Comparison of ENCODE assay signal across 1 cellular context in the genomic region with DNA sequence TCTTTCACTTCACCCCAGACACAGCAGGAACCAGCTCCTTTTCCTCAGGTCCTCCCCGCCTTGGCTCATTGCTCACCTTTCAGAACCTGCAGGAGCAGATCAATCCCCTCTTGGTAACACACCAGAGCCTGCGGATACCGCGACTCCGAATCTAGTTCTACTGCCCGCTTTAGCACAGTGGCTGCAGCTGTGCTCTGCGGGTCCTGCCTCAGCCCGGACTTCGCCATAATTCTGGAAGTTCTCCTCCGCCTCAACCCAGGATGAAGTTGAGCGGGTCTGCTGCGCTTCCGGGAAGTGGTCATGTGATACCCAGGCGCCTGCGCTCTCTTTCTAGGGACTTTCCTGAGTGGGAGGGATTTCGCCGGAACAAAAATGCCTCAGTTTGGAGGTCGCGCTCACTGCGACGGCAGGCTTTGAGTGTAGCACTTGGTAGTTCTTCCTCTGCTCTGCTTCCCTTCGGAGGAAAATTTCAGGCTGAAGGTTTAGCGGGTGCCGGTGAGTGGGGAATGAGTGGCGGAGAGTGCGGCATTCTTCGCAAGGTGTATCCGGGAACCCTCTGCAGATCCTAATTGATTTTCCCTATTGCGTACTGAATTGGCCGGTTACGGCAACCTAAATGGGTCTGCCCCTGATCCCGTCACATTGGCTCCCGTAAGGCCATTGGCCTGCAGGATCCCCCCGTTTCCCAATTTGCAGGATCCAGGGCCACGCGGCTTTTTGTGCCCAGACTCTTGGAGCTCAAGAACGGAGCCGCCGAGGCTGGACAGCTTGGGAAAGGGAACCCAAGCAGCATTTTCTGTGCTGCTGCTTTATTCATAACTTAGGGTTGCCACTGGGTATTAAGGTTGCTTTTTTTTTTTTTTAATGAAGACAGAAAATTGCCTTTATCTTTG.
A peak's percentile ranks its signal among the peaks of the same experiment; 100 is the strongest.
TF ChIP-seq lines count a peak whose summit lies in the region.

A gene (minus strand): TSS at position 304 of the 893 bp plus-strand sequence. CDS start 77 bp downstream, at position 227.
A gene (plus strand): TSS at position 430 of the 893 bp plus-strand sequence. CDS start 5,020 bp downstream, outside the sequence.

TF ChIP-seq in HepG2, 621 proteins besides CTCF, POLR2A, EP300 and RAD21 (continued from another document and continues in another):
- TF ChIP-seq, protein P1, sequence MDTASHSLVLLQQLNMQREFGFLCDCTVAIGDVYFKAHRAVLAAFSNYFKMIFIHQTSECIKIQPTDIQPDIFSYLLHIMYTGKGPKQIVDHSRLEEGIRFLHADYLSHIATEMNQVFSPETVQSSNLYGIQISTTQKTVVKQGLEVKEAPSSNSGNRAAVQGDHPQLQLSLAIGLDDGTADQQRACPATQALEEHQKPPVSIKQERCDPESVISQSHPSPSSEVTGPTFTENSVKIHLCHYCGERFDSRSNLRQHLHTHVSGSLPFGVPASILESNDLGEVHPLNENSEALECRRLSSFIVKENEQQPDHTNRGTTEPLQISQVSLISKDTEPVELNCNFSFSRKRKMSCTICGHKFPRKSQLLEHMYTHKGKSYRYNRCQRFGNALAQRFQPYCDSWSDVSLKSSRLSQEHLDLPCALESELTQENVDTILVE (CRISPR knock-in tag; IDR thresholded peaks at IDR 0.05) = peak; percentile 97
- peak; percentile 76 for TF ChIP-seq ZEB1 (IDR thresholded peaks at IDR 0.05; ENCODE audit: insufficient replicate concordance, low read depth)
- TF ChIP-seq HCFC1 (IDR thresholded peaks at IDR 0.05; ENCODE audit: low read depth, low read length) = peak; percentile 88
- TF ChIP-seq ARNT (IDR thresholded peaks at IDR 0.05) = no peak
- TF ChIP-seq, protein P2, sequence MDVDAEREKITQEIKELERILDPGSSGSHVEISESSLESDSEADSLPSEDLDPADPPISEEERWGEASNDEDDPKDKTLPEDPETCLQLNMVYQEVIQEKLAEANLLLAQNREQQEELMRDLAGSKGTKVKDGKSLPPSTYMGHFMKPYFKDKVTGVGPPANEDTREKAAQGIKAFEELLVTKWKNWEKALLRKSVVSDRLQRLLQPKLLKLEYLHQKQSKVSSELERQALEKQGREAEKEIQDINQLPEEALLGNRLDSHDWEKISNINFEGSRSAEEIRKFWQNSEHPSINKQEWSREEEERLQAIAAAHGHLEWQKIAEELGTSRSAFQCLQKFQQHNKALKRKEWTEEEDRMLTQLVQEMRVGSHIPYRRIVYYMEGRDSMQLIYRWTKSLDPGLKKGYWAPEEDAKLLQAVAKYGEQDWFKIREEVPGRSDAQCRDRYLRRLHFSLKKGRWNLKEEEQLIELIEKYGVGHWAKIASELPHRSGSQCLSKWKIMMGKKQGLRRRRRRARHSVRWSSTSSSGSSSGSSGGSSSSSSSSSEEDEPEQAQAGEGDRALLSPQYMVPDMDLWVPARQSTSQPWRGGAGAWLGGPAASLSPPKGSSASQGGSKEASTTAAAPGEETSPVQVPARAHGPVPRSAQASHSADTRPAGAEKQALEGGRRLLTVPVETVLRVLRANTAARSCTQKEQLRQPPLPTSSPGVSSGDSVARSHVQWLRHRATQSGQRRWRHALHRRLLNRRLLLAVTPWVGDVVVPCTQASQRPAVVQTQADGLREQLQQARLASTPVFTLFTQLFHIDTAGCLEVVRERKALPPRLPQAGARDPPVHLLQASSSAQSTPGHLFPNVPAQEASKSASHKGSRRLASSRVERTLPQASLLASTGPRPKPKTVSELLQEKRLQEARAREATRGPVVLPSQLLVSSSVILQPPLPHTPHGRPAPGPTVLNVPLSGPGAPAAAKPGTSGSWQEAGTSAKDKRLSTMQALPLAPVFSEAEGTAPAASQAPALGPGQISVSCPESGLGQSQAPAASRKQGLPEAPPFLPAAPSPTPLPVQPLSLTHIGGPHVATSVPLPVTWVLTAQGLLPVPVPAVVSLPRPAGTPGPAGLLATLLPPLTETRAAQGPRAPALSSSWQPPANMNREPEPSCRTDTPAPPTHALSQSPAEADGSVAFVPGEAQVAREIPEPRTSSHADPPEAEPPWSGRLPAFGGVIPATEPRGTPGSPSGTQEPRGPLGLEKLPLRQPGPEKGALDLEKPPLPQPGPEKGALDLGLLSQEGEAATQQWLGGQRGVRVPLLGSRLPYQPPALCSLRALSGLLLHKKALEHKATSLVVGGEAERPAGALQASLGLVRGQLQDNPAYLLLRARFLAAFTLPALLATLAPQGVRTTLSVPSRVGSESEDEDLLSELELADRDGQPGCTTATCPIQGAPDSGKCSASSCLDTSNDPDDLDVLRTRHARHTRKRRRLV (CRISPR knock-in tag; IDR thresholded peaks at IDR 0.05) = no peak
- peak; percentile 90 for TF ChIP-seq RXRB (CRISPR knock-in tag; IDR thresholded peaks at IDR 0.05; ENCODE audit: borderline replicate concordance)
- TF ChIP-seq NR2F1 (CRISPR knock-in tag; IDR thresholded peaks at IDR 0.05) = peak in 1 of 2 experiments; percentile 18; a peak in 1 of 4 replicates
- no peak for TF ChIP-seq MATR3 (CRISPR knock-in tag; IDR thresholded peaks at IDR 0.05)
- TF ChIP-seq, protein P3, sequence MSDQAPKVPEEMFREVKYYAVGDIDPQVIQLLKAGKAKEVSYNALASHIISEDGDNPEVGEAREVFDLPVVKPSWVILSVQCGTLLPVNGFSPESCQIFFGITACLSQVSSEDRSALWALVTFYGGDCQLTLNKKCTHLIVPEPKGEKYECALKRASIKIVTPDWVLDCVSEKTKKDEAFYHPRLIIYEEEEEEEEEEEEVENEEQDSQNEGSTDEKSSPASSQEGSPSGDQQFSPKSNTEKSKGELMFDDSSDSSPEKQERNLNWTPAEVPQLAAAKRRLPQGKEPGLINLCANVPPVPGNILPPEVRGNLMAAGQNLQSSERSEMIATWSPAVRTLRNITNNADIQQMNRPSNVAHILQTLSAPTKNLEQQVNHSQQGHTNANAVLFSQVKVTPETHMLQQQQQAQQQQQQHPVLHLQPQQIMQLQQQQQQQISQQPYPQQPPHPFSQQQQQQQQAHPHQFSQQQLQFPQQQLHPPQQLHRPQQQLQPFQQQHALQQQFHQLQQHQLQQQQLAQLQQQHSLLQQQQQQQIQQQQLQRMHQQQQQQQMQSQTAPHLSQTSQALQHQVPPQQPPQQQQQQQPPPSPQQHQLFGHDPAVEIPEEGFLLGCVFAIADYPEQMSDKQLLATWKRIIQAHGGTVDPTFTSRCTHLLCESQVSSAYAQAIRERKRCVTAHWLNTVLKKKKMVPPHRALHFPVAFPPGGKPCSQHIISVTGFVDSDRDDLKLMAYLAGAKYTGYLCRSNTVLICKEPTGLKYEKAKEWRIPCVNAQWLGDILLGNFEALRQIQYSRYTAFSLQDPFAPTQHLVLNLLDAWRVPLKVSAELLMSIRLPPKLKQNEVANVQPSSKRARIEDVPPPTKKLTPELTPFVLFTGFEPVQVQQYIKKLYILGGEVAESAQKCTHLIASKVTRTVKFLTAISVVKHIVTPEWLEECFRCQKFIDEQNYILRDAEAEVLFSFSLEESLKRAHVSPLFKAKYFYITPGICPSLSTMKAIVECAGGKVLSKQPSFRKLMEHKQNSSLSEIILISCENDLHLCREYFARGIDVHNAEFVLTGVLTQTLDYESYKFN (CRISPR knock-in tag; conservative IDR thresholded peaks at IDR 0.05) = peak; percentile 68
- TF ChIP-seq, protein P4, sequence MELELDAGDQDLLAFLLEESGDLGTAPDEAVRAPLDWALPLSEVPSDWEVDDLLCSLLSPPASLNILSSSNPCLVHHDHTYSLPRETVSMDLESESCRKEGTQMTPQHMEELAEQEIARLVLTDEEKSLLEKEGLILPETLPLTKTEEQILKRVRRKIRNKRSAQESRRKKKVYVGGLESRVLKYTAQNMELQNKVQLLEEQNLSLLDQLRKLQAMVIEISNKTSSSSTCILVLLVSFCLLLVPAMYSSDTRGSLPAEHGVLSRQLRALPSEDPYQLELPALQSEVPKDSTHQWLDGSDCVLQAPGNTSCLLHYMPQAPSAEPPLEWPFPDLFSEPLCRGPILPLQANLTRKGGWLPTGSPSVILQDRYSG (CRISPR knock-in tag; IDR thresholded peaks at IDR 0.05) = peak; percentile 17; the same call in 1 of the 2 replicates
- peak; percentile 84 for TF ChIP-seq ZNF296 (CRISPR knock-in tag; conservative IDR thresholded peaks at IDR 0.05)
- peak; percentile 97 for TF ChIP-seq HOXA3 (CRISPR knock-in tag; IDR thresholded peaks at IDR 0.05)
- TF ChIP-seq MTA3 (CRISPR knock-in tag; IDR thresholded peaks at IDR 0.05) = no peak
- TF ChIP-seq PHF20 (CRISPR knock-in tag; IDR thresholded peaks at IDR 0.05) = peak; percentile 99
- TF ChIP-seq, protein P5, sequence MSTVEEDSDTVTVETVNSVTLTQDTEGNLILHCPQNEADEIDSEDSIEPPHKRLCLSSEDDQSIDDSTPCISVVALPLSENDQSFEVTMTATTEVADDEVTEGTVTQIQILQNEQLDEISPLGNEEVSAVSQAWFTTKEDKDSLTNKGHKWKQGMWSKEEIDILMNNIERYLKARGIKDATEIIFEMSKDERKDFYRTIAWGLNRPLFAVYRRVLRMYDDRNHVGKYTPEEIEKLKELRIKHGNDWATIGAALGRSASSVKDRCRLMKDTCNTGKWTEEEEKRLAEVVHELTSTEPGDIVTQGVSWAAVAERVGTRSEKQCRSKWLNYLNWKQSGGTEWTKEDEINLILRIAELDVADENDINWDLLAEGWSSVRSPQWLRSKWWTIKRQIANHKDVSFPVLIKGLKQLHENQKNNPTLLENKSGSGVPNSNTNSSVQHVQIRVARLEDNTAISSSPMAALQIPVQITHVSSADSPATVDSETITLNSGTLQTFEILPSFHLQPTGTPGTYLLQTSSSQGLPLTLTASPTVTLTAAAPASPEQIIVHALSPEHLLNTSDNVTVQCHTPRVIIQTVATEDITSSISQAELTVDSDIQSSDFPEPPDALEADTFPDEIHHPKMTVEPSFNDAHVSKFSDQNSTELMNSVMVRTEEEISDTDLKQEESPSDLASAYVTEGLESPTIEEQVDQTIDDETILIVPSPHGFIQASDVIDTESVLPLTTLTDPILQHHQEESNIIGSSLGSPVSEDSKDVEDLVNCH (CRISPR knock-in tag; IDR thresholded peaks at IDR 0.05) = 0 out of 2 replicates have a peak, but pooled peaks have one; percentile 50
- TF ChIP-seq ZNF761 (CRISPR knock-in tag; conservative IDR thresholded peaks at IDR 0.05) = peak; percentile 83; the same call in 1 of the 2 replicates
- TF ChIP-seq, protein P6, sequence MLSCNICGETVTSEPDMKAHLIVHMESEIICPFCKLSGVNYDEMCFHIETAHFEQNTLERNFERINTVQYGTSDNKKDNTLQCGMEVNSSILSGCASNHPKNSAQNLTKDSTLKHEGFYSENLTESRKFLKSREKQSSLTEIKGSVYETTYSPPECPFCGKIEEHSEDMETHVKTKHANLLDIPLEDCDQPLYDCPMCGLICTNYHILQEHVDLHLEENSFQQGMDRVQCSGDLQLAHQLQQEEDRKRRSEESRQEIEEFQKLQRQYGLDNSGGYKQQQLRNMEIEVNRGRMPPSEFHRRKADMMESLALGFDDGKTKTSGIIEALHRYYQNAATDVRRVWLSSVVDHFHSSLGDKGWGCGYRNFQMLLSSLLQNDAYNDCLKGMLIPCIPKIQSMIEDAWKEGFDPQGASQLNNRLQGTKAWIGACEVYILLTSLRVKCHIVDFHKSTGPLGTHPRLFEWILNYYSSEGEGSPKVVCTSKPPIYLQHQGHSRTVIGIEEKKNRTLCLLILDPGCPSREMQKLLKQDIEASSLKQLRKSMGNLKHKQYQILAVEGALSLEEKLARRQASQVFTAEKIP (CRISPR knock-in tag; IDR thresholded peaks at IDR 0.05; ENCODE audit: borderline replicate concordance) = peak; percentile 11; the same call in 1 of the 2 replicates
- TF ChIP-seq, protein P7, sequence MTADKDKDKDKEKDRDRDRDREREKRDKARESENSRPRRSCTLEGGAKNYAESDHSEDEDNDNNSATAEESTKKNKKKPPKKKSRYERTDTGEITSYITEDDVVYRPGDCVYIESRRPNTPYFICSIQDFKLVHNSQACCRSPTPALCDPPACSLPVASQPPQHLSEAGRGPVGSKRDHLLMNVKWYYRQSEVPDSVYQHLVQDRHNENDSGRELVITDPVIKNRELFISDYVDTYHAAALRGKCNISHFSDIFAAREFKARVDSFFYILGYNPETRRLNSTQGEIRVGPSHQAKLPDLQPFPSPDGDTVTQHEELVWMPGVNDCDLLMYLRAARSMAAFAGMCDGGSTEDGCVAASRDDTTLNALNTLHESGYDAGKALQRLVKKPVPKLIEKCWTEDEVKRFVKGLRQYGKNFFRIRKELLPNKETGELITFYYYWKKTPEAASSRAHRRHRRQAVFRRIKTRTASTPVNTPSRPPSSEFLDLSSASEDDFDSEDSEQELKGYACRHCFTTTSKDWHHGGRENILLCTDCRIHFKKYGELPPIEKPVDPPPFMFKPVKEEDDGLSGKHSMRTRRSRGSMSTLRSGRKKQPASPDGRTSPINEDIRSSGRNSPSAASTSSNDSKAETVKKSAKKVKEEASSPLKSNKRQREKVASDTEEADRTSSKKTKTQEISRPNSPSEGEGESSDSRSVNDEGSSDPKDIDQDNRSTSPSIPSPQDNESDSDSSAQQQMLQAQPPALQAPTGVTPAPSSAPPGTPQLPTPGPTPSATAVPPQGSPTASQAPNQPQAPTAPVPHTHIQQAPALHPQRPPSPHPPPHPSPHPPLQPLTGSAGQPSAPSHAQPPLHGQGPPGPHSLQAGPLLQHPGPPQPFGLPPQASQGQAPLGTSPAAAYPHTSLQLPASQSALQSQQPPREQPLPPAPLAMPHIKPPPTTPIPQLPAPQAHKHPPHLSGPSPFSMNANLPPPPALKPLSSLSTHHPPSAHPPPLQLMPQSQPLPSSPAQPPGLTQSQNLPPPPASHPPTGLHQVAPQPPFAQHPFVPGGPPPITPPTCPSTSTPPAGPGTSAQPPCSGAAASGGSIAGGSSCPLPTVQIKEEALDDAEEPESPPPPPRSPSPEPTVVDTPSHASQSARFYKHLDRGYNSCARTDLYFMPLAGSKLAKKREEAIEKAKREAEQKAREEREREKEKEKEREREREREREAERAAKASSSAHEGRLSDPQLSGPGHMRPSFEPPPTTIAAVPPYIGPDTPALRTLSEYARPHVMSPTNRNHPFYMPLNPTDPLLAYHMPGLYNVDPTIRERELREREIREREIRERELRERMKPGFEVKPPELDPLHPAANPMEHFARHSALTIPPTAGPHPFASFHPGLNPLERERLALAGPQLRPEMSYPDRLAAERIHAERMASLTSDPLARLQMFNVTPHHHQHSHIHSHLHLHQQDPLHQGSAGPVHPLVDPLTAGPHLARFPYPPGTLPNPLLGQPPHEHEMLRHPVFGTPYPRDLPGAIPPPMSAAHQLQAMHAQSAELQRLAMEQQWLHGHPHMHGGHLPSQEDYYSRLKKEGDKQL (CRISPR knock-in tag; IDR thresholded peaks at IDR 0.05; ENCODE audit: low read depth) = no peak
- TF ChIP-seq ZSCAN25 (CRISPR knock-in tag; IDR thresholded peaks at IDR 0.05) = peak; percentile 88
- TF ChIP-seq NRL (CRISPR knock-in tag; IDR thresholded peaks at IDR 0.05; ENCODE audit: borderline replicate concordance) = peak; percentile 75; the same call in 1 of the 2 replicates
- TF ChIP-seq, protein P8, sequence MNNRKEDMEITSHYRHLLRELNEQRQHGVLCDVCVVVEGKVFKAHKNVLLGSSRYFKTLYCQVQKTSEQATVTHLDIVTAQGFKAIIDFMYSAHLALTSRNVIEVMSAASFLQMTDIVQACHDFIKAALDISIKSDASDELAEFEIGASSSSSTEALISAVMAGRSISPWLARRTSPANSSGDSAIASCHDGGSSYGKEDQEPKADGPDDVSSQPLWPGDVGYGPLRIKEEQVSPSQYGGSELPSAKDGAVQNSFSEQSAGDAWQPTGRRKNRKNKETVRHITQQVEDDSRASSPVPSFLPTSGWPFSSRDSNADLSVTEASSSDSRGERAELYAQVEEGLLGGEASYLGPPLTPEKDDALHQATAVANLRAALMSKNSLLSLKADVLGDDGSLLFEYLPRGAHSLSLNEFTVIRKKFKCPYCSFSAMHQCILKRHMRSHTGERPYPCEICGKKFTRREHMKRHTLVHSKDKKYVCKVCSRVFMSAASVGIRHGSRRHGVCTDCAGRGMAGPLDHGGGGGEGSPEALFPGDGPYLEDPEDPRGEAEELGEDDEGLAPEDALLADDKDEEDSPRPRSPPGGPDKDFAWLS (CRISPR knock-in tag; IDR thresholded peaks at IDR 0.05; ENCODE audit: borderline replicate concordance) = no peak
- peak; percentile 87 for TF ChIP-seq TBX2 (CRISPR knock-in tag; IDR thresholded peaks at IDR 0.05; ENCODE audit: borderline replicate concordance)
- peak; percentile 37; the same call in 1 of the 2 replicates for TF ChIP-seq GATA4 (IDR thresholded peaks at IDR 0.05; ENCODE audit: borderline replicate concordance, low read depth)
- no peak for TF ChIP-seq ZNF562 (CRISPR knock-in tag; IDR thresholded peaks at IDR 0.05; ENCODE audit: borderline replicate concordance)
